In the genomic region with DNA sequence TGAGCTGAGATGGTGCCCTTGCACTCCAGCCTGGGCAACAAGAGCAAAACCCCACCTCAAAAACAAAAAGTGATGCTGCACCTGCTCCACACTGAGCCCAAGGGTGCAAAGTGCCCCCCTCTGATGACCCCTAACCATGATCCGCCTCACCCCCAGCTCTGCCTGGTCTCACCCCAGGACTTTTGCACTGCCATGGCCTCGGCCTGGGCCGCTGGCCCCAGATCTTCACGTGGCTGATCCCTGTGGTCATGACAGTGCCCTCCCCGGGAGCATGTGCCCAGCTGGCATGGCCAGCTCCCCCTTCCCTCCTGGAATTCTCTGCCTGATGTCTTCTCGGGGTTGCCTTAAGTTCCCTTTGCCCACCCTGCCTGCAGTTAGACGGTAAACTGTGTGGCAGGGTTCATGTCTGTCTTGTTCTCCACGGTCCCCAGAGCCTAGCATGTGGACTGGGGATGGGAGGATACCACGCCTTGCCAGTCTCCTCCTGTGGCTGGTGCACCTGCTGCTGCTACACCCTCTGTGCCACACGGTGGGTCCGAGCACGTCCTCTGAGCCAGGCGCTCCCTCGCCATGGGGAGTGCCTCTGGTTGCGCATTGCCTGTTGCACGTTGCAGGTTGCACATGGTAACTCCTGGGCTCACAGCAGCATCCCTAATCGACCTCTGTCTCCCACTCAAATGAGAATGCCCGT, we compare ENCODE assay signal across 31 cellular contexts.
"Had no signal": no experiment of that assay in that cellular context is flagged by ENCODE, and none has a peak within 500 bp of the region (broad histone marks: within the 10 kb centered on the region; RNA-seq: fewer than 3 reads in every experiment).

No MANE protein-coding gene starts in this region.

- H3K4me3 Mint-ChIP-seq: naive thymus-derived CD8-positive, alpha-beta T cell; nephron; neural crest cell; stimulated activated naive B cell treated with anti-CD40 and anti-IgM and Interleukin-4, amounts not matched to agents 10 μg/mL and 1 μg/mL and 100 μg/mL, for 72 hours had no signal

- DNase-seq: hippocampal formation; kidney glomerular epithelial cell; left cardiac atrium; left ventricle myocardium superior; lower lobe of right lung; mammary epithelial cell; mesenchymal stem cell; occipital lobe; ovary; stimulated activated CD4-positive, alpha-beta T cell treated with anti-CD3 and anti-CD28 coated beads, Interleukin-12 subunit alpha, Interleukin-12 subunit beta, amount 100 ng/mL, for 4 hours; stimulated activated CD4-positive, alpha-beta T cell treated with anti-CD3 and anti-CD28 coated beads, Interleukin-15, amount 100 ng/mL, for 24 hours; stimulated activated CD4-positive, alpha-beta T cell treated with anti-CD3 and anti-CD28 coated beads, Interleukin-2, amount 100 ng/mL, for 24 hours; stimulated activated CD4-positive, alpha-beta T cell treated with anti-CD3 and anti-CD28 coated beads, Interleukin-4, amount 100 ng/mL, for 1 hour; stimulated activated naive B cell treated with anti-CD40 and anti-IgM and Interleukin-4, amounts not matched to agents 10 μg/mL and 1 μg/mL and 100 μg/mL, for 72 hours; stimulated activated naive CD8-positive, alpha-beta T cell treated with anti-CD3 and anti-CD28 coated beads, Interleukin-15, Interleukin-2, amounts not matched to agents 100 U/mL and 50 U/mL, for 24 hours; stomach; testis; thyroid gland; transverse colon had no signal

- H3K27me3 ChIP-seq: neutrophil, ovary, testis, thyroid gland, transverse colon, upper lobe of left lung had no signal

- H3K9me3 ChIP-seq: lower lobe of right lung, neutrophil, ovary, testis, thyroid gland, transverse colon, upper lobe of left lung had no signal

- H3K4me1 Mint-ChIP-seq: naive thymus-derived CD8-positive, alpha-beta T cell; nephron; neural crest cell; stimulated activated naive B cell treated with anti-CD40 and anti-IgM and Interleukin-4, amounts not matched to agents 10 μg/mL and 1 μg/mL and 100 μg/mL, for 72 hours had no signal

- H3K36me3 ChIP-seq: lower lobe of right lung, neutrophil, ovary, stomach, thyroid gland, transverse colon, upper lobe of left lung had no signal

- ATAC-seq: left cardiac atrium; left lobe of liver; left ventricle myocardium superior; lower lobe of right lung; naive thymus-derived CD8-positive, alpha-beta T cell; right cardiac atrium; sciatic nerve; stimulated activated naive B cell treated with anti-CD40 and anti-IgM and Interleukin-4, amounts not matched to agents 10 μg/mL and 1 μg/mL and 100 μg/mL, for 72 hours; stimulated activated naive CD8-positive, alpha-beta T cell treated with anti-CD3 and anti-CD28 coated beads, Interleukin-15, Interleukin-2, amounts not matched to agents 100 U/mL and 50 U/mL, for 24 hours had no signal

- H3K27ac ChIP-seq: lower lobe of right lung, neutrophil, ovary, skin epidermis, stomach, testis, thyroid gland, transverse colon, upper lobe of left lung had no signal

- H3K4me1 ChIP-seq: lower lobe of right lung, stomach, testis, thyroid gland, transverse colon, upper lobe of left lung had no signal

- H3K9me3 Mint-ChIP-seq: naive thymus-derived CD8-positive, alpha-beta T cell; nephron; neural crest cell; stimulated activated naive B cell treated with anti-CD40 and anti-IgM and Interleukin-4, amounts not matched to agents 10 μg/mL and 1 μg/mL and 100 μg/mL, for 72 hours had no signal

- H3K36me3 Mint-ChIP-seq: naive thymus-derived CD8-positive, alpha-beta T cell; stimulated activated naive B cell treated with anti-CD40 and anti-IgM and Interleukin-4, amounts not matched to agents 10 μg/mL and 1 μg/mL and 100 μg/mL, for 72 hours had no signal

- H3K4me3 ChIP-seq: lower lobe of right lung, ovary, skin epidermis, stomach, testis, thyroid gland, transverse colon, upper lobe of left lung had no signal

- H3K27ac Mint-ChIP-seq: nephron; progenitor cell of endocrine pancreas; stimulated activated naive B cell treated with anti-CD40 and anti-IgM and Interleukin-4, amounts not matched to agents 10 μg/mL and 1 μg/mL and 100 μg/mL, for 72 hours had no signal

- FAIRE-seq: keratinocyte, urothelium cell line had no signal
